ENCODE assay signal across 8 cellular contexts in genomic region chr5:100852988-100853449, GRCh38. TPM values are rescaled to one million over a fixed set of nuclear protein-coding genes. Genes with fewer than 3 reads are reported as not detected.
DNase-seq lines count a peak whose midpoint lies in the region; ATAC-seq and TF ChIP-seq lines count a peak whose summit lies in the region.

No MANE protein-coding gene starts in this region.

- H3K36me3 Mint-ChIP-seq in CD8-positive, alpha-beta T cell, result peaks cover 43% of the 10 kb centered on the region
- peaks cover 42% of the 10 kb centered on the region for H3K36me3 Mint-ChIP-seq in activated CD8-positive, alpha-beta T cell treated with anti-CD3 and anti-CD28 coated beads, Interleukin-2, amount 10 ng/mL, durations not matched to agents 7 days and 5 days (ENCODE audit: low read depth)

- H3K27me3 ChIP-seq in CD8-positive, alpha-beta T cell (ENCODE audit: insufficient read depth, low read length), result no peaks in the 10 kb centered on the region

- peaks cover 8% of the 10 kb centered on the region for H3K4me1 ChIP-seq in CD8-positive, alpha-beta T cell (ENCODE audit: insufficient read depth, low read length)

- POLR2A ChIA-PET in CD8-positive, alpha-beta T cell (lab: Charles Lee), result no interaction called here
- POLR2A ChIA-PET in activated CD8-positive, alpha-beta T cell treated with anti-CD3 and anti-CD28 coated beads, Interleukin-2, amount 10 ng/mL, durations not matched to agents 7 days and 5 days (lab: Charles Lee), result interaction anchor here (1.2 kb wide), 1 partner anchor 49 kb away, joined by 13 read pairs; the partner anchor contains the start of gene ST8SIA4

- H3K36me3 ChIP-seq in CD8-positive, alpha-beta T cell (ENCODE audit: insufficient read depth, low read length), result no peaks in the 10 kb centered on the region

- H3K27ac Mint-ChIP-seq in CD8-positive, alpha-beta T cell, result peak overlapping the region; percentile 76
- peak overlapping the region; percentile 91 for H3K27ac Mint-ChIP-seq in activated CD8-positive, alpha-beta T cell treated with anti-CD3 and anti-CD28 coated beads, Interleukin-2, amount 10 ng/mL, durations not matched to agents 7 days and 5 days

- ATAC-seq in CD8-positive, alpha-beta T cell, result peak; percentile 38
- ATAC-seq in GM19397 (IDR thresholded peaks at IDR 0.05; ENCODE audit: unreplicated experiment) (peak; percentile 97), HG03175 (IDR thresholded peaks at IDR 0.05; ENCODE audit: unreplicated experiment) (peak; percentile 97), left colon (no peak)
- ATAC-seq in activated CD8-positive, alpha-beta T cell treated with anti-CD3 and anti-CD28 coated beads, Interleukin-2, amount 10 ng/mL, durations not matched to agents 7 days and 5 days, result peak; percentile 82

- no peak overlapping the region for H3K27ac ChIP-seq in CD8-positive, alpha-beta T cell (ENCODE audit: low read depth, low read length)

- H3K9me3 ChIP-seq in CD8-positive, alpha-beta T cell (ENCODE audit: low read length), result no peaks in the 10 kb centered on the region

- DNase-seq in CD8-positive, alpha-beta T cell, result no peak
- no peak for DNase-seq in activated CD8-positive, alpha-beta T cell treated with anti-CD3 and anti-CD28 coated beads, Interleukin-2, amount 10 ng/mL, durations not matched to agents 7 days and 5 days
- DNase-seq in DMS 273 treated with DMSO at 0.1 percent for 48 hours (lab: John Stamatoyannopoulos, UW) (no peak), GM03348 (ENCODE audit: low spot score) (no peak), left colon (no peak)
- DNase-seq in central memory CD4-positive, alpha-beta T cell, result no peak

- H3K27me3 Mint-ChIP-seq in CD8-positive, alpha-beta T cell (ENCODE audit: low read depth), result no peaks in the 10 kb centered on the region
- no peaks in the 10 kb centered on the region for H3K27me3 Mint-ChIP-seq in activated CD8-positive, alpha-beta T cell treated with anti-CD3 and anti-CD28 coated beads, Interleukin-2, amount 10 ng/mL, durations not matched to agents 7 days and 5 days (ENCODE audit: low read depth)

- H3K4me1 Mint-ChIP-seq in CD8-positive, alpha-beta T cell (ENCODE audit: low read depth), result peaks cover 44% of the 10 kb centered on the region
- H3K4me1 Mint-ChIP-seq in activated CD8-positive, alpha-beta T cell treated with anti-CD3 and anti-CD28 coated beads, Interleukin-2, amount 10 ng/mL, durations not matched to agents 7 days and 5 days (ENCODE audit: low read depth), result peaks cover 36% of the 10 kb centered on the region

- TF ChIP-seq CTCF in CD8-positive, alpha-beta T cell (IDR thresholded peaks at IDR 0.05), result no peak

- no peaks in the 10 kb centered on the region for H3K9me3 Mint-ChIP-seq in CD8-positive, alpha-beta T cell
- no peaks in the 10 kb centered on the region for H3K9me3 Mint-ChIP-seq in activated CD8-positive, alpha-beta T cell treated with anti-CD3 and anti-CD28 coated beads, Interleukin-2, amount 10 ng/mL, durations not matched to agents 7 days and 5 days (ENCODE audit: insufficient read depth)

- H3K4me3 ChIP-seq in CD8-positive, alpha-beta T cell (ENCODE audit: low read depth, low read length), result no peak overlapping the region

- intact Hi-C loops in CD8-positive, alpha-beta T cell (cut with DNase I, micrococcal nuclease), result loop anchor here (2.0 to 5.0 kb wide), 2 partner anchors 14 to 49 kb away; partner anchors contain the start of gene ST8SIA4 (in 1 of the 2)
- intact Hi-C loops in left colon (cut with DNase I, micrococcal nuclease), result no loop called here

- H3K4me3 Mint-ChIP-seq in CD8-positive, alpha-beta T cell, result peak overlapping the region; percentile 36
- peak overlapping the region; percentile 68 for H3K4me3 Mint-ChIP-seq in activated CD8-positive, alpha-beta T cell treated with anti-CD3 and anti-CD28 coated beads, Interleukin-2, amount 10 ng/mL, durations not matched to agents 7 days and 5 days

- CTCF ChIA-PET in CD8-positive, alpha-beta T cell (lab: Charles Lee), result interaction anchor here (0.7 kb wide), 1 partner anchor 1929 kb away, joined by 3 read pairs; no protein-coding TSS in a partner anchor
- CTCF ChIA-PET in activated CD8-positive, alpha-beta T cell treated with anti-CD3 and anti-CD28 coated beads, Interleukin-2, amount 10 ng/mL, durations not matched to agents 7 days and 5 days (lab: Charles Lee), result interaction anchor here (0.8 to 3.9 kb wide), 3 partner anchors 10 to 47 kb away, joined by 3 to 13 read pairs (median 3); no protein-coding TSS in a partner anchor

RNA-seq across cellular contexts. Expression of gene ST8SIA4, which starts 50.1 kb away (rescaled TPM):
- 10 to 100 TPM; 15.6 to 16.4 TPM for total RNA-seq in CD8-positive, alpha-beta T cell
- 10 to 100 TPM; 35.8 to 37.5 TPM for total RNA-seq in activated CD8-positive, alpha-beta T cell treated with anti-CD3 and anti-CD28 coated beads, Interleukin-2, amount 10 ng/mL, durations not matched to agents 7 days and 5 days
- total RNA-seq in left colon, result 1 to 10 TPM; 2.0 to 6.1 TPM

Comparison
In these comparisons a context has a peak if more than half of its experiments do, and no peak if none do; other contexts are left out.
1. intact Hi-C loops: an anchor here in CD8-positive, alpha-beta T cell (2.0 to 5.0 kb wide); none called in left colon.